Comparison of ENCODE assay signal across 9 cellular contexts in the genomic region with DNA sequence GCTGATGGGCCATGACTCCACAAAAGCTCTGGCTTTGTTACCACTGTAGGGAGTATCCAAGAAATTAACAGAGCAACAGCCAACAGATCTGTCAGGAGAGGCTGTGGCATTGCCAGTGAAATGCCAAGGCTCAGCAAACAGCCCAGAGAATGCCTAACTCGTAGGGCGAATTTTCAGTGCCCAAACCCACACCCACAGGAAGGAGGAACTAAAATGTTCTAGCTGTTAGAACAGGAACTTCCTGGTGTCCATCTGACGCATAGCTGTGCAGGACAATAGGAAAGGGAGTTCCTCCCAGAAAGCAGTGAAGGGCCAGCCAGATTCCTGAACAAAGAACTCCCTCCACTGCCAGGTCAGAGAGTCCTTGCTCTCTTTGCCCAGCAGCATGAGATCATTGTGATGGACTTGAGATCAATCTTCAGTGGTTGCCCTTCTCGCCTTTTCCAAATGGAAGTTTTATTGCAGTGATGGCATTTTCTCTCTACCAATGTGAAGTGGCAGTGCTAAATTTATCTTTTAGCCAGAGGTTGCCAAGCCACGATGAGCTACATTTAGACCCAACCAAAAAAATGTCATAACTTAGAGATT.
A peak's percentile ranks its signal among the peaks of the same experiment; 100 is the strongest.
DNase-seq lines count a peak whose midpoint lies in the region; ATAC-seq and TF ChIP-seq lines count a peak whose summit lies in the region.
"Had no signal": no experiment of that assay in that cellular context is flagged by ENCODE, and none has a peak within 500 bp of the region (broad histone marks: within the 10 kb centered on the region; RNA-seq: fewer than 3 reads in every experiment).

No MANE protein-coding gene starts in this region.

- intact Hi-C loops in ascending aorta (cut with DNase I) = loop anchor here (2.0 kb wide), 2 partner anchors 15 to 31 kb away; no protein-coding TSS in a partner anchor
- intact Hi-C loops in Right ventricle myocardium superior (cut with DNase I) = no loop called here
- intact Hi-C loops in posterior vena cava (cut with DNase I) = no loop called here

- no peaks in the 10 kb centered on the region for H3K36me3 ChIP-seq in ascending aorta

- no peaks in the 10 kb centered on the region for H3K9me3 ChIP-seq in ascending aorta

- no peak for TF ChIP-seq CTCF in ascending aorta (IDR thresholded peaks at IDR 0.05)

- H3K27ac ChIP-seq in ascending aorta = peak overlapping the region; percentile 91 to 95

- ATAC-seq in Right ventricle myocardium superior (ENCODE audit: poor library complexity) (peak; percentile 84), HG03039 (IDR thresholded peaks at IDR 0.05; ENCODE audit: unreplicated experiment) (no peak), GM19463 (IDR thresholded peaks at IDR 0.05; ENCODE audit: unreplicated experiment) (no peak)

- no peaks in the 10 kb centered on the region for H3K27me3 ChIP-seq in ascending aorta

- peak; percentile 86 for DNase-seq in EH (ENCODE audit: low read depth)
- DNase-seq in ascending aorta (ENCODE audit: low spot score in 2 of 2) = peak; percentile 21 to 86
- peak; percentile 48 for DNase-seq in Right ventricle myocardium superior
- peak; percentile 75 for DNase-seq in posterior vena cava (ENCODE audit: low spot score)
- DNase-seq in HT-29 (ENCODE audit: low spot score) = no peak
- no peak for DNase-seq in NCI-H187 treated with DMSO at 0.1 percent for 48 hours (lab: John Stamatoyannopoulos, UW)
- DNase-seq: NCI-H2081 treated with DMSO at 0.1 percent for 48 hours had no signal

- H3K4me1 ChIP-seq in ascending aorta = peaks cover 5 to 28% of the 10 kb centered on the region in 2 donors

- peak overlapping the region; percentile 7 to 38 for H3K4me3 ChIP-seq in ascending aorta

Comparison
In these comparisons a context has a peak if more than half of its experiments do, and no peak if none do; other contexts are left out.
1. DNase-seq: peak in EH (single experiment), ascending aorta (2 of 2), Right ventricle myocardium superior (single experiment) and posterior vena cava (single experiment); none in HT-29 (single experiment) and NCI-H187 treated with DMSO at 0.1 percent for 48 hours (single experiment).